In the genomic region with DNA sequence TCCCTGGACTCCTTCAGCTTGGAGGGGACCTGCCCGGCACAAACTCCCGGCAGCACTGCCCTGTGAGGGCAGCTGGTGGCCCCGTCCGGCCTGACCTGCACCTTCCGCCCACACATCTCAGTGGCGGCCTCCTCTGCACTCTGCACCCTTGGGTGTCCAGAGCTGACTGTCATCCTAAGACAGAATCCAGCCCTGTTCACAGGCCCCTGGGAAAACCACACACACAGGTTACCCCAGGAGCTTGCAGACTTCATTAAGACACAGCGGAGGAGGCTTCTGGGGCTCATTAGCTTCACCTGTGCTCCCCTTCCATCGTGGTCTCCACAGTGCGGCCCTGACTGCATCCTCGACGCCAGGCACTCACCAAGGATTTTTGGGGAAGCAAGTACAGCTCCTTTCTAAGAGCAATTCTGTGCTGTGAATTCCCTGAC, we compare ENCODE assay signal across 19 cellular contexts. TPM values are rescaled to one million over a fixed set of nuclear protein-coding genes. Genes with fewer than 3 reads are reported as not detected.
"Had no signal": no experiment of that assay in that cellular context is flagged by ENCODE, and none has a peak within 500 bp of the region (broad histone marks: within the 10 kb centered on the region; RNA-seq: fewer than 3 reads in every experiment).

No MANE protein-coding gene starts in this region.

- H3K27ac ChIP-seq: left lung, neural progenitor cell, ovary, SJSA1, transverse colon had no signal

- H3K27me3 ChIP-seq: ovary had no signal

- H3K36me3 ChIP-seq: left lung, neural progenitor cell, ovary, SJSA1, transverse colon had no signal

- H3K4me3 ChIP-seq: left lung, mucosa of descending colon, neural progenitor cell, ovary, SJSA1, transverse colon had no signal

- DNase-seq: activated CD4-positive, alpha-beta T cell treated with anti-CD3 and anti-CD28 coated beads, Interleukin-2, amount 10 ng/mL, durations not matched to agents 24 days and 14 days; activated CD8-positive, alpha-beta T cell treated with anti-CD3 and anti-CD28 coated beads, Interleukin-2, amount 10 ng/mL, durations not matched to agents 7 days and 5 days; activated naive CD4-positive, alpha-beta T cell; activated naive CD8-positive, alpha-beta T cell treated with anti-CD3 and anti-CD28 coated beads for 36 hours; amniotic stem cell; foreskin melanocyte; hypothalamus; mucosa of descending colon; naive B cell; ovary; stimulated activated CD4-positive, alpha-beta T cell treated with anti-CD3 and anti-CD28 coated beads, Interleukin-2, amount 100 ng/mL, for 24 hours; stimulated activated naive CD8-positive, alpha-beta T cell treated with anti-CD3 and anti-CD28 coated beads, Interleukin-15, Interleukin-2, amounts not matched to agents 100 U/mL and 50 U/mL, for 24 hours; transverse colon had no signal

- FAIRE-seq: keratinocyte had no signal

- ATAC-seq: activated CD8-positive, alpha-beta T cell treated with anti-CD3 and anti-CD28 coated beads, Interleukin-2, amount 10 ng/mL, durations not matched to agents 7 days and 5 days; left lung; mucosa of descending colon; sciatic nerve; stimulated activated naive CD8-positive, alpha-beta T cell treated with anti-CD3 and anti-CD28 coated beads, Interleukin-15, Interleukin-2, amounts not matched to agents 100 U/mL and 50 U/mL, for 24 hours had no signal

- H3K4me1 ChIP-seq: neural progenitor cell, SJSA1 had no signal

- H3K9me3 ChIP-seq: left lung, mucosa of descending colon, ovary, SJSA1, transverse colon had no signal

RNA-seq across cellular contexts. Expression of a gene that starts 51.5 kb away (rescaled TPM):
- total RNA-seq: activated CD4-positive, alpha-beta T cell treated with anti-CD3 and anti-CD28 coated beads, Interleukin-2, amount 10 ng/mL, durations not matched to agents 24 days and 14 days; activated naive CD8-positive, alpha-beta T cell treated with anti-CD3 and anti-CD28 coated beads for 36 hours; activated T-helper 1 cell treated with anti-CD3 and anti-CD28 coated beads, Interleukin-12 subunit alpha, Interleukin-12 subunit beta, Interleukin-2, Interleukin-4 antibody, amounts not matched to agents 30 ng/mL and 10 ng/mL and 1 ng/mL, durations not matched to agents 14 hours and 24 hours and 36 hours; SJSA1 had no signal
- polyA plus RNA-seq: keratinocyte, ovary had no signal
